16 cellular contexts compared by ENCODE assay signal in genomic region chr20:34886122-34886521, GRCh38. TPM values are rescaled to one million over a fixed set of nuclear protein-coding genes. Genes with fewer than 3 reads are reported as not detected.
A peak's percentile ranks its signal among the peaks of the same experiment; 100 is the strongest.
DNase-seq lines count a peak whose midpoint lies in the region; ATAC-seq, FAIRE-seq and TF ChIP-seq lines count a peak whose summit lies in the region.
"Had no signal": no experiment of that assay in that cellular context is flagged by ENCODE, and none has a peak within 500 bp of the region (broad histone marks: within the 10 kb centered on the region; RNA-seq: fewer than 3 reads in every experiment).

No MANE protein-coding gene starts in this region.

- no peak overlapping the region for H2AFZ ChIP-seq in HepG2 (ENCODE audit: low read length)

- H3K27ac ChIP-seq in 22Rv1 = peak overlapping the region; percentile 57
- no peak overlapping the region for H3K27ac ChIP-seq in HepG2 (ENCODE audit: extremely low read length, insufficient read depth, low read length)
- H3K27ac ChIP-seq in gastrocnemius medialis = peak overlapping the region; percentile 11 to 79 (median 62)
- H3K27ac ChIP-seq: C4-2B, KMS-11 had no signal

- TF ChIP-seq EP300 in HepG2 (IDR thresholded peaks at IDR 0.05; ENCODE audit: low read depth in 2 of 2, low read length in 2 of 2) (no peak), HepG2 (CRISPR knock-in tag; IDR thresholded peaks at IDR 0.05; ENCODE audit: borderline replicate concordance) (no peak)

- no peak overlapping the region for H3K4me3 ChIP-seq in LNCaP clone FGC (ENCODE audit: low read depth, low read length)
- H3K4me3 ChIP-seq in HepG2 (replicated peaks in 1 of 3; ENCODE audit: insufficient read depth in 1 of 3, low read depth in 2 of 3, low read length in 3 of 3) = no peak overlapping the region
- no peak overlapping the region for H3K4me3 ChIP-seq in gastrocnemius medialis

- H4K20me1 ChIP-seq in HepG2 (ENCODE audit: insufficient read depth, low read length) = peaks cover 7% of the 10 kb centered on the region; the same call in 1 of the 2 replicates

- BruUV-seq in HepG2 (replicated peaks; lab: Mats Ljungman, UMichigan) = no TSS peak

- H3K9me3 ChIP-seq in HepG2 (ENCODE audit: low read length) (no peaks in the 10 kb centered on the region), gastrocnemius medialis (no peaks in the 10 kb centered on the region)
- H3K9me3 ChIP-seq: BE2C had no signal

- H3K27me3 ChIP-seq in HepG2 (ENCODE audit: control insufficient read depth in 1 of 2, insufficient read depth in 2 of 2, low read length in 2 of 2) (no peaks in the 10 kb centered on the region), gastrocnemius medialis (no peaks in the 10 kb centered on the region)
- H3K27me3 ChIP-seq: BE2C had no signal

- peak; percentile 43; the same call in 1 of the 3 replicates for ATAC-seq in HepG2
- no peak for ATAC-seq in gastrocnemius medialis
- ATAC-seq in GM19452 (IDR thresholded peaks at IDR 0.05; ENCODE audit: unreplicated experiment) = no peak
- ATAC-seq in GM19324 (IDR thresholded peaks at IDR 0.05; ENCODE audit: low FRiP score, unreplicated experiment) = no peak

- TF ChIP-seq POLR2A in HepG2 (IDR thresholded peaks at IDR 0.05; ENCODE audit: insufficient read depth in 1 of 2, low read depth in 2 of 2, low read length in 2 of 2) (no peak), gastrocnemius medialis (IDR thresholded peaks at IDR 0.05) (no peak)

- 61% methylated on average over 3 of the region's 3 CpGs for WGBS in HepG2 (ENCODE audit: low lambda C conversion rate)

- TF ChIP-seq CTCF in 22Rv1 (IDR thresholded peaks at IDR 0.05) = no peak
- TF ChIP-seq CTCF in LNCaP clone FGC (IDR thresholded peaks at IDR 0.05; ENCODE audit: control insufficient read depth, extremely low read depth, insufficient read depth) = no peak
- TF ChIP-seq CTCF in HepG2 (CRISPR knock-in tag; IDR thresholded peaks at IDR 0.05) = no peak
- TF ChIP-seq CTCF in gastrocnemius medialis (IDR thresholded peaks at IDR 0.05 in 4 of 5, conservative IDR thresholded peaks at IDR 0.05 in 1 of 5) = no peak

- DNase-seq in LNCaP clone FGC (ENCODE audit: low read depth) (peak; percentile 27), HepG2 (ENCODE audit: low spot score) (no peak), gastrocnemius medialis (no peak)
- DNase-seq in activated CD4-positive, alpha-beta T cell treated with anti-CD3 and anti-CD28 coated beads, Interleukin-2, amount 50 U/mL, for 48 hours = no peak
- DNase-seq: 8988T; BE2C; CD4-positive, alpha-beta memory T cell; DMS153; GOT3; H9 had no signal

- CTCF ChIA-PET in HepG2 (lab: Yijun Ruan, JAX; ENCODE audit: low intra/inter-chr PET ratio, low total read pairs) = no interaction called here

- H3K4me2 ChIP-seq in HepG2 (ENCODE audit: low read depth, low read length) = no peak overlapping the region
- H3K4me2 ChIP-seq: KMS-11 had no signal

- no peak overlapping the region for H3K9ac ChIP-seq in HepG2 (ENCODE audit: insufficient read depth, low read depth, low read length)
- H3K9ac ChIP-seq: KMS-11 had no signal

- TF ChIP-seq RAD21 in HepG2 (CRISPR knock-in tag; IDR thresholded peaks at IDR 0.05) = no peak

- H3K4me1 ChIP-seq in HepG2 (ENCODE audit: insufficient read depth, low read length) (peaks cover 16% of the 10 kb centered on the region), gastrocnemius medialis (peaks cover 32 to 50% of the 10 kb centered on the region in 2 donors)
- H3K4me1 ChIP-seq: BE2C had no signal

- no peaks in the 10 kb centered on the region for H3K79me2 ChIP-seq in HepG2 (ENCODE audit: insufficient read depth, low read length)

- in situ Hi-C loops in HepG2 (cut with HindIII; ENCODE audit: extremely low pct_ligation_motif_present, low pct_unique_long_range_greater_than_20kb) (no loop called here), gastrocnemius medialis (cut with MboI; ENCODE audit: low sequenced_read_pairs in 4 of 4) (no loop called here)

- FAIRE-seq in HepG2 (lab: Jason Lieb, UNC) = no peak
- FAIRE-seq: D721Med had no signal

- POLR2A ChIA-PET in HepG2 (lab: Yijun Ruan, JAX) = interaction anchor here (3.6 kb wide), 1 partner anchor 10 kb away, joined by 19 read pairs; the partner anchor contains the start of gene ACSS2

- H3K36me3 ChIP-seq in HepG2 (replicated peaks in 1 of 2; ENCODE audit: control insufficient read depth in 1 of 2, insufficient read depth in 2 of 2, low read length in 2 of 2) (peaks cover 3 to 35% of the 10 kb centered on the region in 2 experiments; a peak in 4 of 5 replicates), gastrocnemius medialis (peaks cover 0 to 35% of the 10 kb centered on the region in 2 donors)
- H3K36me3 ChIP-seq: BE2C had no signal

- intact Hi-C loops in HepG2 (cut with micrococcal nuclease; ENCODE audit: unreplicated experiment) = no loop called here
- intact Hi-C loops in gastrocnemius medialis (cut with DNase I; ENCODE audit: low total_unique reads) = no loop called here

TF ChIP-seq in HepG2, 621 proteins besides CTCF, POLR2A, EP300 and RAD21 (continues in another document):
- TF ChIP-seq MAFK (conservative IDR thresholded peaks at IDR 0.05 in 1 of 2, IDR thresholded peaks at IDR 0.05 in 1 of 2; ENCODE audit: low read length in 2 of 2) (peak in 1 of 2 experiments; percentile 12; a peak in 1 of 4 replicates), HNF1B (CRISPR knock-in tag; IDR thresholded peaks at IDR 0.05) (0 out of 2 replicates have a peak, but pooled peaks have one; percentile 36)

RNA-seq across cellular contexts. Expression of gene ACSS2, which starts 9.7 kb away (rescaled TPM):
- total RNA-seq in HepG2 (2016; rRNA removed; fragmentation: Illumina TruSeq; extraction: Trizol) (89.7 and 91.7 TPM in 2 replicates), gastrocnemius medialis (10 to 100 TPM; 70.5 to 94.7 (median 88.1) TPM)
- total RNA-seq in HepG2 (2016; cell fraction: cytosol; rRNA removed; fragmentation: Illumina TruSeq; extraction: Trizol; ENCODE audit: low read depth) = 21.5 and 23.1 TPM in 2 replicates
- total RNA-seq in HepG2 (2016; cell fraction: insoluble cytoplasmic fraction; rRNA removed; fragmentation: Illumina TruSeq; extraction: Trizol) = 83.3 and 83.7 TPM in 2 replicates
- 39.3 and 39.5 TPM in 2 replicates for total RNA-seq in HepG2 (2016; cell fraction: membrane; rRNA removed; fragmentation: Illumina TruSeq; extraction: Trizol)
- 83.7 and 88.6 TPM in 2 replicates for total RNA-seq in HepG2 (2016; cell fraction: nucleus; rRNA removed; fragmentation: Illumina TruSeq; extraction: Trizol)
- 72.8 and 120 TPM in 2 replicates for polyA plus RNA-seq in HepG2 (2011; rRNA removed)
- 48.2 and 82.4 TPM in 2 replicates for polyA plus RNA-seq in HepG2 (2011; cell fraction: cytosol; rRNA removed)
- polyA plus RNA-seq in HepG2 (2011; cell fraction: nucleus; rRNA removed) = 193 and 292 TPM in 2 replicates
- polyA plus RNA-seq in HepG2 (2012) = 108 and 131 TPM in 2 replicates
- polyA plus RNA-seq in HepG2 (2016; cell fraction: cytosol; fragmentation: Illumina TruSeq; extraction: Trizol; ENCODE audit: low read depth) = 17.6 and 18.7 TPM in 2 replicates
- 87.7 and 90.8 TPM in 2 replicates for polyA plus RNA-seq in HepG2 (2016; cell fraction: insoluble cytoplasmic fraction; fragmentation: Illumina TruSeq; extraction: Trizol; ENCODE audit: low read depth)
- polyA plus RNA-seq in HepG2 (2016; cell fraction: membrane; fragmentation: Illumina TruSeq; extraction: Trizol; ENCODE audit: low read depth) = 29.1 and 35.3 TPM in 2 replicates
- 176 and 178 TPM in 2 replicates for polyA plus RNA-seq in HepG2 (2016; cell fraction: nucleus; fragmentation: Illumina TruSeq; extraction: Trizol; ENCODE audit: insufficient read depth, low read depth)
- polyA minus RNA-seq in HepG2 (2011; rRNA and poly(A)+ RNA removed; ENCODE audit: low replicate concordance) = 155 and 246 TPM in 2 replicates
- polyA minus RNA-seq in HepG2 (2011; cell fraction: cytosol; rRNA and poly(A)+ RNA removed) = 49.2 and 69.9 TPM in 2 replicates
- polyA minus RNA-seq in HepG2 (2011; cell fraction: nucleus; rRNA and poly(A)+ RNA removed) = 157 and 295 TPM in 2 replicates

RNA-seq across cellular contexts. Expression of gene GGT7, which starts 13.5 kb away (rescaled TPM):
- total RNA-seq in HepG2 (2016; rRNA removed; fragmentation: Illumina TruSeq; extraction: Trizol) (1.9 and 6.6 TPM in 2 replicates), gastrocnemius medialis (10 to 100 TPM; 11.4 to 54.2 (median 15.4) TPM)
- total RNA-seq in HepG2 (2016; cell fraction: cytosol; rRNA removed; fragmentation: Illumina TruSeq; extraction: Trizol; ENCODE audit: low read depth) = 0.97 and 1.8 TPM in 2 replicates
- total RNA-seq in HepG2 (2016; cell fraction: insoluble cytoplasmic fraction; rRNA removed; fragmentation: Illumina TruSeq; extraction: Trizol) = 2.1 and 7.0 TPM in 2 replicates
- total RNA-seq in HepG2 (2016; cell fraction: membrane; rRNA removed; fragmentation: Illumina TruSeq; extraction: Trizol) = 1.3 and 1.9 TPM in 2 replicates
- total RNA-seq in HepG2 (2016; cell fraction: nucleus; rRNA removed; fragmentation: Illumina TruSeq; extraction: Trizol) = 13.6 and 13.8 TPM in 2 replicates
- polyA plus RNA-seq in HepG2 (2011; rRNA removed) = 23.0 and 35.3 TPM in 2 replicates
- 8.5 and 11.9 TPM in 2 replicates for polyA plus RNA-seq in HepG2 (2011; cell fraction: cytosol; rRNA removed)
- 155 and 166 TPM in 2 replicates for polyA plus RNA-seq in HepG2 (2011; cell fraction: nucleus; rRNA removed)
- 16.1 and 18.7 TPM in 2 replicates for polyA plus RNA-seq in HepG2 (2012)
- 2.2 and 2.3 TPM in 2 replicates for polyA plus RNA-seq in HepG2 (2016; cell fraction: cytosol; fragmentation: Illumina TruSeq; extraction: Trizol; ENCODE audit: low read depth)
- 3.9 and 4.4 TPM in 2 replicates for polyA plus RNA-seq in HepG2 (2016; cell fraction: insoluble cytoplasmic fraction; fragmentation: Illumina TruSeq; extraction: Trizol; ENCODE audit: low read depth)
- 2.5 and 2.7 TPM in 2 replicates for polyA plus RNA-seq in HepG2 (2016; cell fraction: membrane; fragmentation: Illumina TruSeq; extraction: Trizol; ENCODE audit: low read depth)
- 54.9 and 57.9 TPM in 2 replicates for polyA plus RNA-seq in HepG2 (2016; cell fraction: nucleus; fragmentation: Illumina TruSeq; extraction: Trizol; ENCODE audit: insufficient read depth, low read depth)
- 0.12 and 38.2 TPM in 2 replicates for polyA minus RNA-seq in HepG2 (2011; rRNA and poly(A)+ RNA removed; ENCODE audit: low replicate concordance)
- 6.3 and 6.5 TPM in 2 replicates for polyA minus RNA-seq in HepG2 (2011; cell fraction: cytosol; rRNA and poly(A)+ RNA removed)
- 31.0 and 37.2 TPM in 2 replicates for polyA minus RNA-seq in HepG2 (2011; cell fraction: nucleus; rRNA and poly(A)+ RNA removed)
